ENCODE assay signal across 24 cellular contexts in genomic region chr2:199558156-199558555, GRCh38.
"Had no signal": no experiment of that assay in that cellular context is flagged by ENCODE, and none has a peak within 500 bp of the region (broad histone marks: within the 10 kb centered on the region; RNA-seq: fewer than 3 reads in every experiment).

No MANE protein-coding gene starts in this region.

- ATAC-seq: effector memory CD8-positive, alpha-beta T cell; esophagus mucosa; foreskin keratinocyte; gastrocnemius medialis; gastroesophageal sphincter; heart left ventricle had no signal

- H3K36me3 ChIP-seq: colonic mucosa, esophagus muscularis mucosa, esophagus squamous epithelium, gastrocnemius medialis, gastroesophageal sphincter, heart left ventricle had no signal

- H3K27me3 Mint-ChIP-seq: dendritic cell treated with granulocyte-macrophage colony-stimulating factor and Interleukin-4, amounts not matched to agents 40 ng/mL and 50 ng/mL, for 4 days had no signal

- H3K27ac Mint-ChIP-seq: dendritic cell treated with granulocyte-macrophage colony-stimulating factor and Interleukin-4, amounts not matched to agents 40 ng/mL and 50 ng/mL, for 4 days; effector memory CD8-positive, alpha-beta T cell; endodermal cell had no signal

- H3K27me3 ChIP-seq: colonic mucosa, dorsolateral prefrontal cortex, esophagus muscularis mucosa, esophagus squamous epithelium, foreskin keratinocyte, gastrocnemius medialis, gastroesophageal sphincter, heart left ventricle had no signal

- DNase-seq: colonic mucosa; cortex of kidney; dermis blood vessel endothelial cell; dorsolateral prefrontal cortex; effector CD4-positive, alpha-beta T cell; effector CD8-positive, alpha-beta T cell; effector memory CD4-positive, alpha-beta T cell; effector memory CD8-positive, alpha-beta T cell; endodermal cell; erythroblast; esophagus squamous epithelium; foreskin fibroblast; foreskin keratinocyte; foreskin melanocyte; gastrocnemius medialis; glutamatergic neuron; head of caudate nucleus; heart left ventricle had no signal

- H3K4me1 ChIP-seq: colonic mucosa, esophagus muscularis mucosa, esophagus squamous epithelium, foreskin keratinocyte, gastrocnemius medialis, gastroesophageal sphincter, heart left ventricle had no signal

- H3K9me3 Mint-ChIP-seq: dendritic cell treated with granulocyte-macrophage colony-stimulating factor and Interleukin-4, amounts not matched to agents 40 ng/mL and 50 ng/mL, for 4 days; effector memory CD8-positive, alpha-beta T cell; endodermal cell had no signal

- H3K27ac ChIP-seq: colonic mucosa, coronary artery, dorsolateral prefrontal cortex, epithelial cell of prostate, esophagus muscularis mucosa, esophagus squamous epithelium, foreskin keratinocyte, gastrocnemius medialis, gastroesophageal sphincter, heart left ventricle had no signal

- H3K9me3 ChIP-seq: colonic mucosa, esophagus squamous epithelium, gastrocnemius medialis, gastroesophageal sphincter had no signal

- H3K4me3 ChIP-seq: colonic mucosa, coronary artery, dorsolateral prefrontal cortex, esophagus muscularis mucosa, esophagus squamous epithelium, gastrocnemius medialis, gastroesophageal sphincter, heart left ventricle had no signal

- H3K4me3 Mint-ChIP-seq: dendritic cell treated with granulocyte-macrophage colony-stimulating factor and Interleukin-4, amounts not matched to agents 40 ng/mL and 50 ng/mL, for 4 days; effector memory CD8-positive, alpha-beta T cell; endodermal cell had no signal

- H3K4me1 Mint-ChIP-seq: endodermal cell had no signal
